ENCODE assay signal across 9 cellular contexts in genomic region chr7:44881066-44881600, GRCh38. TPM values are rescaled to one million over a fixed set of nuclear protein-coding genes. Genes with fewer than 3 reads are reported as not detected.
DNase-seq lines count a peak whose midpoint lies in the region; ATAC-seq, FAIRE-seq and TF ChIP-seq lines count a peak whose summit lies in the region.
"Had no signal": no experiment of that assay in that cellular context is flagged by ENCODE, and none has a peak within 500 bp of the region (broad histone marks: within the 10 kb centered on the region; RNA-seq: fewer than 3 reads in every experiment).

No MANE protein-coding gene starts in this region.

- H4K12ac ChIP-seq in trophoblast cell (ENCODE audit: low read depth, low read length) = no peak overlapping the region

- H2AK5ac ChIP-seq in trophoblast cell (ENCODE audit: low read length) = no peak overlapping the region

- FAIRE-seq in urothelium cell line (lab: Jason Lieb, UNC) = no peak

- H3K4me2 ChIP-seq in BLaER1 (peak overlapping the region; percentile 88), trophoblast cell (ENCODE audit: low read length) (no peak overlapping the region)

- intact Hi-C loops in natural killer cell (cut with micrococcal nuclease) = loop anchor here (10.0 kb wide), 1 partner anchor 1296 kb away; the partner anchor contains the start of gene STK17A

- H4K20me1 ChIP-seq in BLaER1 = peaks cover 79% of the 10 kb centered on the region

- H3K9me3 ChIP-seq in BLaER1 (no peaks in the 10 kb centered on the region), trophoblast cell (ENCODE audit: insufficient read depth, low read depth, low read length) (no peaks in the 10 kb centered on the region)

- peaks cover 12% of the 10 kb centered on the region for H3K79me1 ChIP-seq in trophoblast cell (ENCODE audit: low read length)

- H3K4me1 ChIP-seq in BLaER1 (peaks cover 52% of the 10 kb centered on the region), trophoblast cell (ENCODE audit: control insufficient read depth in 1 of 2, insufficient read depth in 2 of 2, low read length in 2 of 2) (peaks cover 11% of the 10 kb centered on the region in 2 experiments)

- H3K36me3 ChIP-seq in BLaER1 = peaks cover 27% of the 10 kb centered on the region
- H3K36me3 ChIP-seq in trophoblast cell (ENCODE audit: control insufficient read depth in 1 of 2, insufficient read depth in 2 of 2, low read length in 2 of 2) = peaks cover 0 to 4% of the 10 kb centered on the region in 2 experiments

- TF ChIP-seq CTCF in cardiac fibroblast (IDR thresholded peaks at IDR 0.05; ENCODE audit: low read depth, low read length) (no peak), natural killer cell (IDR thresholded peaks at IDR 0.05) (no peak)

- no peak overlapping the region for H3K23ac ChIP-seq in trophoblast cell (ENCODE audit: low read length)

- H2BK5ac ChIP-seq in trophoblast cell (ENCODE audit: low read depth, low read length, poor library complexity) = no peak overlapping the region

- H3K18ac ChIP-seq in trophoblast cell (ENCODE audit: low read length) = no peak overlapping the region

- H4K91ac ChIP-seq in trophoblast cell (ENCODE audit: low read depth, low read length) = no peak overlapping the region

- H3K4me3 ChIP-seq in BLaER1 (peak overlapping the region; percentile 99), cardiac fibroblast (replicated peaks in 1 of 2; ENCODE audit: low read depth in 2 of 2, low read length in 2 of 2) (peak overlapping the region in 1 of 2 donors; percentile 45), trophoblast cell (ENCODE audit: low read depth, low read length) (no peak overlapping the region)

- no peak overlapping the region for H4K8ac ChIP-seq in trophoblast cell (ENCODE audit: low read depth, low read length)

- no peak overlapping the region for H2BK12ac ChIP-seq in trophoblast cell (ENCODE audit: low read length)

- H3K4me3 Mint-ChIP-seq in IgD-negative memory B cell (peak overlapping the region; percentile 6 to 85 (median 67)), natural killer cell (peak overlapping the region; percentile 63)

- H2AFZ ChIP-seq in trophoblast cell (ENCODE audit: insufficient read depth, low read length, poor library complexity) = no peak overlapping the region

- no peak for ATAC-seq in natural killer cell
- ATAC-seq in GM18873 (IDR thresholded peaks at IDR 0.05; ENCODE audit: low FRiP score, unreplicated experiment) = no peak

- H3K27ac Mint-ChIP-seq in IgD-negative memory B cell (peak overlapping the region in 2 of 3 donors; percentile 15 to 91), natural killer cell (peak overlapping the region; percentile 73 to 100)

- H3K4me1 Mint-ChIP-seq in IgD-negative memory B cell = peaks cover 28 to 48% (median 41%) of the 10 kb centered on the region in 3 donors
- H3K4me1 Mint-ChIP-seq in natural killer cell = peaks cover 44 to 56% of the 10 kb centered on the region in 2 donors

- H3K79me2 ChIP-seq in trophoblast cell (ENCODE audit: control insufficient read depth, insufficient read depth, low read length, poor library complexity) = peaks cover 14% of the 10 kb centered on the region

- no peaks in the 10 kb centered on the region for H3K27me3 ChIP-seq in BLaER1
- no peaks in the 10 kb centered on the region for H3K27me3 ChIP-seq in trophoblast cell (ENCODE audit: insufficient read depth, low read length)

- no CpG with 5 or more reads among the region's 1 CpG for WGBS in trophoblast cell (ENCODE audit: extremely low coverage, insufficient coverage, insufficient read length)

- no peak overlapping the region for H3K4ac ChIP-seq in trophoblast cell (ENCODE audit: low read depth, low read length)

- H2BK120ac ChIP-seq in trophoblast cell (ENCODE audit: insufficient read depth, low read length, poor library complexity) = no peak overlapping the region

- peaks cover 3% of the 10 kb centered on the region for H3K36me3 Mint-ChIP-seq in IgD-negative memory B cell
- H3K36me3 Mint-ChIP-seq in natural killer cell = no peaks in the 10 kb centered on the region

- H3K14ac ChIP-seq in trophoblast cell (ENCODE audit: low read length) = no peak overlapping the region

- H3K27ac ChIP-seq in BLaER1 (no peak overlapping the region), trophoblast cell (ENCODE audit: low read depth, low read length) (no peak overlapping the region)

- H3K9me3 Mint-ChIP-seq in IgD-negative memory B cell = no peaks in the 10 kb centered on the region
- H3K9me3 Mint-ChIP-seq in natural killer cell = peaks cover 0 to 3% of the 10 kb centered on the region in 2 donors

- no peaks in the 10 kb centered on the region for H3K27me3 Mint-ChIP-seq in IgD-negative memory B cell
- H3K27me3 Mint-ChIP-seq in natural killer cell (ENCODE audit: low read depth in 2 of 2) = no peaks in the 10 kb centered on the region

- DNase-seq in cardiac fibroblast (ENCODE audit: low read depth in 2 of 2) = peak; percentile 40
- DNase-seq in natural killer cell = no peak
- no peak for DNase-seq in urothelium cell line (ENCODE audit: low spot score)
- no peak for DNase-seq in trophoblast cell
- DNase-seq in cerebellar nuclear complex (lab: John Stamatoyannopoulos, UW) = no peak
- DNase-seq: NCI-H345 had no signal

- H3K9ac ChIP-seq in BLaER1 = peak overlapping the region; percentile 39
- no peak overlapping the region for H3K9ac ChIP-seq in trophoblast cell (ENCODE audit: low read length)

RNA-seq across cellular contexts. Expression of gene PURB, which starts 4.2 kb away (rescaled TPM):
- polyA plus RNA-seq in IgD-negative memory B cell = 1.5 TPM
- 10 to 100 TPM; 28.5 to 36.0 (median 33.7) TPM for total RNA-seq in natural killer cell
- 8.5 and 8.7 TPM in 2 replicates for polyA plus RNA-seq in trophoblast cell (2013)

RNA-seq across cellular contexts. Expression of gene H2AZ2, which starts 33.2 kb away (rescaled TPM):
- 148 TPM for polyA plus RNA-seq in IgD-negative memory B cell
- 100 to 1,000 TPM; 178 to 196 (median 190) TPM for total RNA-seq in natural killer cell
- 172 and 182 TPM in 2 replicates for polyA plus RNA-seq in trophoblast cell (2013)

Comparison
In these comparisons a context has a peak if more than half of its experiments do, and no peak if none do; other contexts are left out.
1. DNase-seq: peak in cardiac fibroblast (2 of 2); none in natural killer cell (single experiment), urothelium cell line (single experiment), trophoblast cell (0 of 2) and cerebellar nuclear complex (0 of 2).